20 cellular contexts compared by ENCODE assay signal in the genomic region with DNA sequence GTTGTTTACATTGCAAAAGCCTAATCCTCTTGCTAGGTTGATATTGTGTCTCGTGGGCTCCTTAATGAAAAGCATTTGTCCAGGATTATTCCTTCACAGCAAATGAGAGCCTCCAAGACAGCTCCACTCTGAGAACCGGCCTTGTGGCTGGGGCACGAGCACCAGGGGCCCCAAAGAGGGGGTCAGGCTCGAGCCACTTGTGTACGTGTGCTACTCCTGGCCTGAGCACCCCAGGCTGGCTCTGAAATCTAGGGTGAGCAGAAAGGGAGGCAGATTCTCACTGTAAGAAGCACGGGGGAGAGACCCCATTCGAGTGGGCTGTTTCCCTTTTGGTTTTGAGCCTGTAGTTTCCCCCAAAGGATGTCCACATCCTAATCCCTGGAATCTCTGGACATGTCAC. TPM values are rescaled to one million over a fixed set of nuclear protein-coding genes. Genes with fewer than 3 reads are reported as not detected.
DNase-seq lines count a peak whose midpoint lies in the region; ATAC-seq, FAIRE-seq and TF ChIP-seq lines count a peak whose summit lies in the region.
"Had no signal": no experiment of that assay in that cellular context is flagged by ENCODE, and none has a peak within 500 bp of the region (broad histone marks: within the 10 kb centered on the region; RNA-seq: fewer than 3 reads in every experiment).

No MANE protein-coding gene starts in this region.

- no peak overlapping the region for H2BK120ac ChIP-seq in neuronal stem cell (ENCODE audit: low read depth, low read length)

- H3K4me1 Mint-ChIP-seq in brain = peaks cover 48% of the 10 kb centered on the region
- peaks cover 11% of the 10 kb centered on the region for H3K4me1 Mint-ChIP-seq in mesothelial cell of epicardium
- H3K4me1 Mint-ChIP-seq: CD14-positive monocyte; CD4-positive, alpha-beta memory T cell had no signal

- H2BK12ac ChIP-seq in neuronal stem cell (ENCODE audit: low read length) = no peak overlapping the region

- FAIRE-seq in HTR-8/SVneo (lab: Jason Lieb, UNC) = no peak
- FAIRE-seq: A204.1, GM12892, GM18507, H1 had no signal

- H3K79me1 ChIP-seq in neuronal stem cell (ENCODE audit: low read depth, low read length) = no peaks in the 10 kb centered on the region

- no peak overlapping the region for H2AFZ ChIP-seq in neuronal stem cell (ENCODE audit: low read length)

- H3K27ac Mint-ChIP-seq in brain (peak overlapping the region in 3 of 5 experiments; percentile 7 to 88 (median 22)), mesothelial cell of epicardium (peak overlapping the region; percentile 12)
- H3K27ac Mint-ChIP-seq: CD14-positive monocyte; CD4-positive, alpha-beta memory T cell; H9 had no signal

- peaks cover 0 to 2% of the 10 kb centered on the region in 2 donors for H3K36me3 ChIP-seq in neuronal stem cell (replicated peaks in 1 of 2; ENCODE audit: control insufficient read depth in 2 of 2, insufficient read depth in 2 of 2, low read length in 2 of 2)
- H3K36me3 ChIP-seq: BE2C had no signal

- peaks cover 0 to 94% (median 8%) of the 10 kb centered on the region in 5 experiments for H3K9me3 Mint-ChIP-seq in brain
- H3K9me3 Mint-ChIP-seq in mesothelial cell of epicardium = no peaks in the 10 kb centered on the region
- H3K9me3 Mint-ChIP-seq: H9 had no signal

- no peak overlapping the region for H3K23ac ChIP-seq in neuronal stem cell (ENCODE audit: low read depth, low read length, poor library complexity)

- peaks cover 11% of the 10 kb centered on the region for H3K27me3 Mint-ChIP-seq in brain
- H3K27me3 Mint-ChIP-seq in mesothelial cell of epicardium (ENCODE audit: low read depth) = peaks cover 58% of the 10 kb centered on the region

- peak overlapping the region; percentile 83 for H3K18ac ChIP-seq in neuronal stem cell (ENCODE audit: low read length)

- peaks cover 0 to 5% of the 10 kb centered on the region in 2 donors for H3K4me1 ChIP-seq in neuronal stem cell (ENCODE audit: control insufficient read depth in 2 of 2, insufficient read depth in 1 of 2, low read depth in 1 of 2, low read length in 2 of 2)
- H3K4me1 ChIP-seq: BE2C had no signal

- no peak overlapping the region for H3K9ac ChIP-seq in neuronal stem cell (ENCODE audit: low read depth, low read length, poor library complexity)

- no peak overlapping the region for H3K4ac ChIP-seq in neuronal stem cell (ENCODE audit: low read length)

- H2BK15ac ChIP-seq in neuronal stem cell (ENCODE audit: low read length) = no peak overlapping the region

- H3K4me2 ChIP-seq in neuronal stem cell (ENCODE audit: insufficient read depth, low read length, poor library complexity, severe bottlenecking) = no peak overlapping the region

- no peak overlapping the region for H4K91ac ChIP-seq in neuronal stem cell (ENCODE audit: low read depth, low read length, poor library complexity)

- H4K8ac ChIP-seq in neuronal stem cell (ENCODE audit: low read depth, low read length) = no peak overlapping the region

- no peak for DNase-seq in mesothelial cell of epicardium (ENCODE audit: low spot score in 2 of 2, unreplicated experiment in 2 of 2)
- no peak for DNase-seq in neuronal stem cell (ENCODE audit: low spot score)
- DNase-seq in HTR-8/SVneo (ENCODE audit: insufficient read length, low spot score) = no peak
- DNase-seq in cerebellar nuclear complex (lab: John Stamatoyannopoulos, UW) = no peak
- DNase-seq in stimulated activated CD4-positive, alpha-beta T cell treated with anti-CD3 and anti-CD28 coated beads, Interleukin-2, amount 100 ng/mL, for 48 hours = no peak
- DNase-seq: ACHN; BE2C; CD4-positive, alpha-beta memory T cell; DMS153; DMS79; GDM1; H9 had no signal

- no peaks in the 10 kb centered on the region for H3K9me3 ChIP-seq in neuronal stem cell (replicated peaks in 1 of 2; ENCODE audit: control insufficient read depth in 2 of 2, insufficient read depth in 1 of 2, low read depth in 1 of 2, low read length in 2 of 2)
- H3K9me3 ChIP-seq: BE2C had no signal

- TF ChIP-seq CTCF in brain (conservative IDR thresholded peaks at IDR 0.05) = no peak
- TF ChIP-seq CTCF in mesothelial cell of epicardium (IDR thresholded peaks at IDR 0.05; ENCODE audit: unreplicated experiment) = no peak

- peaks cover 0 to 5% (median 2%) of the 10 kb centered on the region in 3 experiments for H3K27me3 ChIP-seq in neuronal stem cell (ENCODE audit: control insufficient read depth in 3 of 3, insufficient read depth in 3 of 3, low read depth in 1 of 3, low read length in 3 of 3)

- H3K4me3 Mint-ChIP-seq in brain (no peak overlapping the region), mesothelial cell of epicardium (no peak overlapping the region)
- H3K4me3 Mint-ChIP-seq: CD14-positive monocyte; CD4-positive, alpha-beta memory T cell; H9 had no signal

- H2AK5ac ChIP-seq in neuronal stem cell (ENCODE audit: low read depth, low read length) = no peak overlapping the region

- H2BK5ac ChIP-seq in neuronal stem cell (ENCODE audit: low read length) = no peak overlapping the region

- H3K4me3 ChIP-seq in neuronal stem cell (ENCODE audit: low read length in 2 of 2) = no peak overlapping the region

- H3K27ac ChIP-seq in neuronal stem cell (replicated peaks; ENCODE audit: low read length) = no peak overlapping the region

- WGBS in neuronal stem cell (ENCODE audit: extremely low coverage in 2 of 2, insufficient read length in 2 of 2, insufficient replicate concordance in 1 of 2), 2 donors = no CpG with 5 or more reads among the region's 7 CpGs

- no peak overlapping the region for H3K14ac ChIP-seq in neuronal stem cell (ENCODE audit: low read length)

- ATAC-seq in HG02623 (IDR thresholded peaks at IDR 0.05; ENCODE audit: unreplicated experiment) = no peak

- no peaks in the 10 kb centered on the region for H3K36me3 Mint-ChIP-seq in brain
- H3K36me3 Mint-ChIP-seq in mesothelial cell of epicardium = no peaks in the 10 kb centered on the region
- H3K36me3 Mint-ChIP-seq: CD14-positive monocyte; CD4-positive, alpha-beta memory T cell had no signal

RNA-seq across cellular contexts. Expression of gene FZD10, which starts 45.0 kb away (rescaled TPM):
- polyA plus RNA-seq in brain (ENCODE audit: insufficient read depth, low read depth, low replicate concordance) = 1.5 TPM
- total RNA-seq in mesothelial cell of epicardium = 1.8 to 2.5 TPM (median 2.4 TPM) in 3 replicates
- 0.38 TPM for polyA plus RNA-seq in neuronal stem cell (2013, experiment 1 of 2)
- 0.36 TPM for polyA plus RNA-seq in neuronal stem cell (2013, experiment 2 of 2)
- total RNA-seq: CD4-positive, alpha-beta memory T cell; HT-29 had no signal
- polyA plus RNA-seq: CD14-positive monocyte; CD4-positive, alpha-beta memory T cell had no signal
